1 cellular context compared by ENCODE assay signal in the genomic region with DNA sequence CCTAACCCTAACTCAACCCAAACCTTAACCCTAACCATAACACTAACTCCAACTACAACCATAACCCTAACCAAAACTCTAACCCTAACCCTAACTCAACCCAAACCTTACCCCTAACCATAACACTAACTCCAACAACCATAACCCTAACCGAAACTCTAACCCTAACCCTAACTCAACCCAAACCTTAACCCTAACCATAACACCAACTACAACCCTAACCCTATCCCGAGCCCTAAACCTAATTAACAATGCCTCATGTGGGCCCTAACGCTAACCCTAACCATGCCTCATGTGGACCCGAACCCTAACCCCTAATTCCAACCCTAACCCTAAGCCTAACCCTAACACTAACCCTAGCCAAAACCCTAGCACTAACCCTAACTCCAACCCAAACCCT.
TF ChIP-seq lines count a peak whose summit lies in the region.

No MANE protein-coding gene starts in this region.

TF ChIP-seq in K562, 482 proteins besides CTCF, POLR2A, EP300 and RAD21:
- TF ChIP-seq ZC3H11A (IDR thresholded peaks at IDR 0.05; ENCODE audit: low read depth, low read length): no peak
- TF ChIP-seq, protein P1, sequence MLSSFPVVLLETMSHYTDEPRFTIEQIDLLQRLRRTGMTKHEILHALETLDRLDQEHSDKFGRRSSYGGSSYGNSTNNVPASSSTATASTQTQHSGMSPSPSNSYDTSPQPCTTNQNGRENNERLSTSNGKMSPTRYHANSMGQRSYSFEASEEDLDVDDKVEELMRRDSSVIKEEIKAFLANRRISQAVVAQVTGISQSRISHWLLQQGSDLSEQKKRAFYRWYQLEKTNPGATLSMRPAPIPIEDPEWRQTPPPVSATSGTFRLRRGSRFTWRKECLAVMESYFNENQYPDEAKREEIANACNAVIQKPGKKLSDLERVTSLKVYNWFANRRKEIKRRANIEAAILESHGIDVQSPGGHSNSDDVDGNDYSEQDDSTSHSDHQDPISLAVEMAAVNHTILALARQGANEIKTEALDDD (IDR thresholded peaks at IDR 0.05): peak; percentile 88
- peak; percentile 75 for TF ChIP-seq CREBBP (IDR thresholded peaks at IDR 0.05; ENCODE audit: low read depth, low read length)
TF ChIP-seq in K562: peak in this region for 2.
